ENCODE assay signal across 29 cellular contexts in the genomic region with DNA sequence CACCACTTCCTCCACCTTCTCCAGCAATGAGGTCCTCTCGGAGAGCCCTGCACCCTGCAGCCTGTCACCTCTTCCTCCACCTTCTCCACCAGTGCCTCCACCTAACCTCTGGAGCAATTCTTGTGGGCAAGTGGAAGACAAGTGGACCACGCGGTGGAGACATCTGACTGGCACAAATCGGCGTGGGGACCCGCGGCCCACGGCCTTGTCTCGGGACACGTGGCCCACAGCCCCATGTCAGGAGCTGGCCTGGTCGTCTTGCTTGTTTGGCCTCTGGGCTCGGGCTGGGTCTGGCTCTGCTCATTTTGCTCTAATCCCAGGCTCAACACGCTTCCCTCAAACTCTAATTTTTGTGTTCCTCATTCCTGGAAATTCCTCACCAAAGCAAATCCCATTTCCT.
"Had no signal": no experiment of that assay in that cellular context is flagged by ENCODE, and none has a peak within 500 bp of the region (broad histone marks: within the 10 kb centered on the region; RNA-seq: fewer than 3 reads in every experiment).

No MANE protein-coding gene starts in this region.

- H3K9me3 ChIP-seq: mucosa of descending colon, pancreas, prostate gland, testis, thyroid gland, transverse colon, vagina had no signal

- DNase-seq: kidney glomerular epithelial cell; left cardiac atrium; left ventricle myocardium superior; mesendoderm; midbrain; naive thymus-derived CD4-positive, alpha-beta T cell; nucleus accumbens; pancreas; posterior cingulate gyrus; retina; right cardiac atrium; stimulated activated CD4-positive, alpha-beta T cell treated with anti-CD3 and anti-CD28 coated beads, Interleukin-12 subunit alpha, Interleukin-12 subunit beta, amount 100 ng/mL, for 4 hours; stimulated activated CD4-positive, alpha-beta T cell treated with anti-CD3 and anti-CD28 coated beads, Interleukin-15, amount 100 ng/mL, for 24 hours; stimulated activated CD4-positive, alpha-beta T cell treated with anti-CD3 and anti-CD28 coated beads, Interleukin-2, amount 100 ng/mL, for 24 hours; stimulated activated CD4-positive, alpha-beta T cell treated with anti-CD3 and anti-CD28 coated beads, Interleukin-4, amount 100 ng/mL, for 1 hour; stimulated activated naive B cell treated with anti-CD40 and anti-IgM and Interleukin-4, amounts not matched to agents 10 μg/mL and 1 μg/mL and 100 μg/mL, for 72 hours; stimulated activated naive CD8-positive, alpha-beta T cell treated with anti-CD3 and anti-CD28 coated beads, Interleukin-15, Interleukin-2, amounts not matched to agents 100 U/mL and 50 U/mL, for 24 hours; stomach; testis; thyroid gland; transverse colon; upper lobe of left lung had no signal

- H3K27ac ChIP-seq: hepatocyte, pancreas, prostate gland, skin epidermis, stomach, testis, thyroid gland, transverse colon, upper lobe of left lung, vagina had no signal

- H3K4me1 ChIP-seq: pancreas, prostate gland, testis, thyroid gland, transverse colon, vagina had no signal

- H3K36me3 Mint-ChIP-seq: natural killer cell treated with Interleukin-12 subunit alpha and Interleukin-12 subunit beta and Interleukin-15 and Interleukin-18, amount 100 ng/mL, for 72 hours; stimulated activated naive B cell treated with anti-CD40 and anti-IgM and Interleukin-4, amounts not matched to agents 10 μg/mL and 1 μg/mL and 100 μg/mL, for 72 hours had no signal

- H3K27ac Mint-ChIP-seq: naive thymus-derived CD4-positive, alpha-beta T cell; natural killer cell treated with Interleukin-12 subunit alpha and Interleukin-12 subunit beta and Interleukin-15 and Interleukin-18, amount 100 ng/mL, for 72 hours; stimulated activated naive B cell treated with anti-CD40 and anti-IgM and Interleukin-4, amounts not matched to agents 10 μg/mL and 1 μg/mL and 100 μg/mL, for 72 hours had no signal

- H3K4me3 Mint-ChIP-seq: naive thymus-derived CD4-positive, alpha-beta T cell; natural killer cell treated with Interleukin-12 subunit alpha and Interleukin-12 subunit beta and Interleukin-15 and Interleukin-18, amount 100 ng/mL, for 72 hours; stimulated activated naive B cell treated with anti-CD40 and anti-IgM and Interleukin-4, amounts not matched to agents 10 μg/mL and 1 μg/mL and 100 μg/mL, for 72 hours had no signal

- H2AFZ ChIP-seq: hepatocyte had no signal

- H3K36me3 ChIP-seq: pancreas, prostate gland, stomach, thyroid gland, transverse colon, upper lobe of left lung, vagina had no signal

- H3K79me2 ChIP-seq: hepatocyte had no signal

- H3K27me3 ChIP-seq: testis, thyroid gland, upper lobe of left lung, vagina had no signal

- H3K4me2 ChIP-seq: hepatocyte had no signal

- H3K4me3 ChIP-seq: hepatocyte, lung, mucosa of descending colon, pancreas, prostate gland, skin epidermis, stomach, testis, thyroid gland, transverse colon, upper lobe of left lung, vagina had no signal
